In the genomic region with DNA sequence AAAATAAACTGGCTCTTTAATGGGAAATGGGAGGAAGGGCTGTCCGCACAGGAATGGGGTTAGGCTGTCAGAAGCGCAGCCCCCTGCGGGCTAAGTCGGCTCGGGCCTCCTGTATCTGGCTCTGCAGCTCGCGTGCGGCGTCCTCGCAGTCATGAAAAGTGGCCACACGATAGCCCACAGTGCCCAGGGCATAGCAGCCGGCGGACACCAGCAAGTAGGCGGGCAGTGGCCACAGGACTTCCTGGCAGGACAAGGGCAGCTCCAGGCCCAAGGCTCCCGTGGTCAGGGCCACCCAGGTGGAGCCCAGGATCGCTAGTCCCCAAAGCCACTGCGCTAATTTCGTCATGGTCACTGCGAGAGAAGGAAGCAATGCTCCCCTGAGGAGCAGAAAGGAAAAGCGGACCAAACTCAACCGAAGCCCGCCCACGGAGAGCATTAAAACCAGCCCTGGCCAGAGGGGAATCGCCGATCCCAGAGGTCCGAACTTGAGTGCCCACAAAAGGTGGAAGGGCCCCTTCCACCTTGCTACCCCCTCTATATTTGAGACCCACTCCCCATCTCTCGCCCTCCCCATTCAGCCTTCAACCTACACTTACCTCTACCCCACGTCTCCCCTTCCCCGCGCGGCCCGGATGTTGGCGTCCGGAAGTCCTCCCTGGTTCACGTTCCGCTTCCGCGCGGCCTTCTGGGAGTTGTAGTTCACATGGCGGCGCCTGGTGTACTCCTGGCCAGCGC, we compare ENCODE assay signal across 8 cellular contexts. TPM values are rescaled to one million over a fixed set of nuclear protein-coding genes. Genes with fewer than 3 reads are reported as not detected.
A peak's percentile ranks its signal among the peaks of the same experiment; 100 is the strongest.
DNase-seq lines count a peak whose midpoint lies in the region; ATAC-seq and TF ChIP-seq lines count a peak whose summit lies in the region.

Gene DPM3 (minus strand): TSS at position 637 of the 735 bp plus-strand sequence. CDS start 291 bp downstream, at position 346.

- peak within 1 kb of the TSS; percentile 92 for H3K4me3 ChIP-seq in DOHH2 (ENCODE audit: low read length)
- H3K4me3 ChIP-seq in SK-N-SH (ENCODE audit: low read depth in 2 of 2, low read length in 1 of 2) = peak within 1 kb of the TSS; percentile 79 to 93
- H3K4me3 ChIP-seq in gastroesophageal sphincter = peak within 1 kb of the TSS; percentile 60 to 84

- H3K79me1 ChIP-seq in H9 (ENCODE audit: insufficient read depth, low read depth, low read length, poor library complexity, severe bottlenecking) = no peaks in the 10 kb centered on the region

- no peaks in the 10 kb centered on the region for H3K9me3 Mint-ChIP-seq in H9
- no peaks in the 10 kb centered on the region for H3K9me3 Mint-ChIP-seq in activated naive CD4-positive, alpha-beta T cell treated with anti-CD3 and anti-CD28 coated beads for 36 hours

- H2BK15ac ChIP-seq in H9 (ENCODE audit: low read depth, low read length) = no peak within 1 kb of the TSS

- no peak within 1 kb of the TSS for H3T11ph ChIP-seq in H9 (ENCODE audit: low read length)

- peaks cover 16% of the 10 kb centered on the region in 2 experiments for H3K4me1 Mint-ChIP-seq in H9
- peaks cover 29% of the 10 kb centered on the region for H3K4me1 Mint-ChIP-seq in activated naive CD4-positive, alpha-beta T cell treated with anti-CD3 and anti-CD28 coated beads for 36 hours (ENCODE audit: low read depth)

- H3K4me3 Mint-ChIP-seq in H9 = peak within 1 kb of the TSS; percentile 96 to 100
- H3K4me3 Mint-ChIP-seq in activated naive CD4-positive, alpha-beta T cell treated with anti-CD3 and anti-CD28 coated beads for 36 hours = peak within 1 kb of the TSS; percentile 93

- no peak within 1 kb of the TSS for H3K56ac ChIP-seq in H9 (ENCODE audit: insufficient read length, low read depth, low read length)

- H3K79me2 ChIP-seq in DOHH2 (ENCODE audit: control insufficient read depth, low read length) (peaks cover 45% of the 10 kb centered on the region), H9 (ENCODE audit: insufficient read depth, low read length) (0 out of 2 replicates have a peak, but pooled peaks cover 3% of the 10 kb centered on the region), SK-N-SH (ENCODE audit: insufficient read depth) (peaks cover 42% of the 10 kb centered on the region)

- H3K27ac ChIP-seq in DOHH2 (ENCODE audit: low read depth, low read length) (peak within 1 kb of the TSS; percentile 89), H9 (ENCODE audit: insufficient read length, low read depth, low read length) (no peak within 1 kb of the TSS), SK-N-SH (ENCODE audit: low read depth in 2 of 2, low read length in 1 of 2) (peak within 1 kb of the TSS; percentile 72 to 88), gastroesophageal sphincter (peak within 1 kb of the TSS; percentile 65 to 96 (median 90))

- H3F3A ChIP-seq in DOHH2 (ENCODE audit: control insufficient read depth, insufficient read depth) = peaks cover 16% of the 10 kb centered on the region
- H3F3A ChIP-seq in SK-N-SH (replicated peaks; ENCODE audit: insufficient read depth) = peaks cover 20% of the 10 kb centered on the region

- ATAC-seq in gastroesophageal sphincter = peak; percentile 75

- intact Hi-C loops in activated naive CD4-positive, alpha-beta T cell treated with anti-CD3 and anti-CD28 coated beads for 36 hours (cut with micrococcal nuclease) = loop anchor here (1.0 to 5.0 kb wide), 4 partner anchors 33 to 533 kb away; partner anchors contain the start of genes ADAR, KRTCAP2, PMVK and TRIM46

- H4K8ac ChIP-seq in H9 (replicated peaks; ENCODE audit: insufficient read length, low read depth, low read length) = no peak within 1 kb of the TSS

- TF ChIP-seq RAD21 in SK-N-SH (IDR thresholded peaks at IDR 0.05; ENCODE audit: low read length) = no peak

- H3K9me3 ChIP-seq in DOHH2 (ENCODE audit: control insufficient read depth, insufficient read depth, low read length) (no peaks in the 10 kb centered on the region), H9 (ENCODE audit: control insufficient read depth, low read depth, low read length) (no peaks in the 10 kb centered on the region), SK-N-SH (no peaks in the 10 kb centered on the region), gastroesophageal sphincter (no peaks in the 10 kb centered on the region)

- peak within 1 kb of the TSS; percentile 84 for H3K4me2 ChIP-seq in DOHH2 (ENCODE audit: low read length)
- H3K4me2 ChIP-seq in H9 (ENCODE audit: insufficient read depth, insufficient read length, low read length) = peak within 1 kb of the TSS; percentile 90
- H3K4me2 ChIP-seq in SK-N-SH = peak within 1 kb of the TSS; percentile 95

- no peak within 1 kb of the TSS for H4K91ac ChIP-seq in H9 (ENCODE audit: insufficient read length, low read depth, low read length)

- no peak for TF ChIP-seq CTCF in DOHH2 (IDR thresholded peaks at IDR 0.05; ENCODE audit: low read depth, low read length, poor library complexity, severe bottlenecking)
- no peak for TF ChIP-seq CTCF in H9 (conservative IDR thresholded peaks at IDR 0.05)
- TF ChIP-seq CTCF in SK-N-SH (IDR thresholded peaks at IDR 0.05) = no peak
- TF ChIP-seq CTCF in gastroesophageal sphincter (IDR thresholded peaks at IDR 0.05) = no peak

- H3K4me1 ChIP-seq in DOHH2 (ENCODE audit: control insufficient read depth, low read length) (peaks cover 32% of the 10 kb centered on the region), H9 (ENCODE audit: insufficient read depth, low read length) (no peaks in the 10 kb centered on the region), SK-N-SH (ENCODE audit: control insufficient read depth in 1 of 2, insufficient read depth in 2 of 2, low read depth in 1 of 2, low read length in 1 of 2) (peaks cover 6 to 24% of the 10 kb centered on the region in 2 experiments; a peak in 3 of 4 replicates), gastroesophageal sphincter (peaks cover 0 to 50% (median 18%) of the 10 kb centered on the region in 3 donors)

- no peak within 1 kb of the TSS for H2BK12ac ChIP-seq in H9 (ENCODE audit: insufficient read length, low read depth, low read length)

- H3K14ac ChIP-seq in H9 (ENCODE audit: insufficient read depth, low read length) = no peak within 1 kb of the TSS; the same call in 1 of the 2 replicates

- H2BK20ac ChIP-seq in H9 (ENCODE audit: low read depth, low read length, poor library complexity, severe bottlenecking) = no peak within 1 kb of the TSS

- no peak within 1 kb of the TSS for H2AK5ac ChIP-seq in H9 (ENCODE audit: insufficient read length, low read length)

- H3K9me2 ChIP-seq in DOHH2 (replicated peaks; ENCODE audit: control insufficient read depth, low read length) (no peaks in the 10 kb centered on the region), SK-N-SH (no peaks in the 10 kb centered on the region)

- POLR2A ChIA-PET in SK-N-SH (lab: Yijun Ruan, JAX) = interaction anchor here (1.1 kb wide), 1 partner anchor 33 kb away, joined by 4 read pairs; the partner anchor contains the start of genes KRTCAP2 and TRIM46

- peak within 1 kb of the TSS; percentile 73 to 98 (median 94); a peak in 6 of 7 replicates for H3K27ac Mint-ChIP-seq in H9
- peak within 1 kb of the TSS; percentile 90 for H3K27ac Mint-ChIP-seq in activated naive CD4-positive, alpha-beta T cell treated with anti-CD3 and anti-CD28 coated beads for 36 hours

- no peak within 1 kb of the TSS for H3K23ac ChIP-seq in H9 (ENCODE audit: insufficient read length, low read depth, low read length)

- H4K20me1 ChIP-seq in DOHH2 (ENCODE audit: control insufficient read depth, insufficient read depth, low read depth, low read length) (no peaks in the 10 kb centered on the region), H9 (ENCODE audit: control insufficient read depth, insufficient read depth, insufficient read length) (no peaks in the 10 kb centered on the region), SK-N-SH (ENCODE audit: insufficient read depth) (no peaks in the 10 kb centered on the region)

- no peak within 1 kb of the TSS for H2BK5ac ChIP-seq in H9 (ENCODE audit: insufficient read length, low read length)

- TF ChIP-seq EP300 in SK-N-SH (IDR thresholded peaks at IDR 0.05; ENCODE audit: borderline replicate concordance in 1 of 2, low read depth in 1 of 2, low read length in 1 of 2) = no peak
- TF ChIP-seq EP300 in gastroesophageal sphincter (IDR thresholded peaks at IDR 0.05) = no peak

- peak; percentile 82 for DNase-seq in H9
- peak; percentile 74 for DNase-seq in MV-4-11 (lab: John Stamatoyannopoulos, UW)
- DNase-seq in SK-N-SH = peak; percentile 89
- DNase-seq in activated naive CD4-positive, alpha-beta T cell treated with anti-CD3 and anti-CD28 coated beads for 36 hours = peak; percentile 95
- DNase-seq in nucleus accumbens (lab: John Stamatoyannopoulos, UW) = peak in 55 of 56 donors; percentile 46 to 95 (median 83)
- peak; percentile 95 for DNase-seq in superior temporal gyrus (ENCODE audit: extremely low spot score)

- H2AFZ ChIP-seq in H9 (ENCODE audit: low read length) (peak within 1 kb of the TSS; percentile 95), SK-N-SH (ENCODE audit: low read depth) (peak within 1 kb of the TSS; percentile 99)

- H3K27me3 Mint-ChIP-seq in H9 (ENCODE audit: low read depth) = peaks cover 20% of the 10 kb centered on the region
- H3K27me3 Mint-ChIP-seq in activated naive CD4-positive, alpha-beta T cell treated with anti-CD3 and anti-CD28 coated beads for 36 hours (ENCODE audit: low read depth) = no peaks in the 10 kb centered on the region

- H3K36me3 Mint-ChIP-seq in H9 (ENCODE audit: insufficient read depth in 1 of 3, low read depth in 3 of 3) = peaks cover 14 to 17% (median 15%) of the 10 kb centered on the region in 3 experiments; a peak in 6 of 7 replicates
- peaks cover 17% of the 10 kb centered on the region for H3K36me3 Mint-ChIP-seq in activated naive CD4-positive, alpha-beta T cell treated with anti-CD3 and anti-CD28 coated beads for 36 hours (ENCODE audit: low read depth)

- TF ChIP-seq POLR2A in gastroesophageal sphincter (IDR thresholded peaks at IDR 0.05) = peak; percentile 43 to 58

- H3K27me3 ChIP-seq in DOHH2 (ENCODE audit: control insufficient read depth, low read length) (no peaks in the 10 kb centered on the region), H9 (ENCODE audit: insufficient read depth, low read length) (no peaks in the 10 kb centered on the region), SK-N-SH (ENCODE audit: insufficient read depth) (no peaks in the 10 kb centered on the region; the same call in 1 of the 2 replicates), gastroesophageal sphincter (peaks cover 15% of the 10 kb centered on the region)

- no peak within 1 kb of the TSS for H3K18ac ChIP-seq in H9 (ENCODE audit: insufficient read length, low read depth, low read length)

- H3K36me3 ChIP-seq in DOHH2 (ENCODE audit: control insufficient read depth, low read length) (peaks cover 34% of the 10 kb centered on the region), SK-N-SH (replicated peaks in 1 of 2; ENCODE audit: control insufficient read depth in 1 of 2, insufficient read depth in 2 of 2, low read length in 1 of 2) (peaks cover 11 to 12% of the 10 kb centered on the region in 2 experiments), gastroesophageal sphincter (peaks cover 0 to 13% of the 10 kb centered on the region in 2 donors)

- H3K9ac ChIP-seq in H9 (ENCODE audit: extremely low read depth, insufficient read length, low read length) = peak within 1 kb of the TSS; percentile 68
- peak within 1 kb of the TSS; percentile 72 for H3K9ac ChIP-seq in SK-N-SH

- H3K23me2 ChIP-seq in H9 (ENCODE audit: insufficient read length, low read depth, low read length, poor library complexity, severe bottlenecking) = peaks cover 19% of the 10 kb centered on the region

- WGBS in H9 (ENCODE audit: extremely low coverage, insufficient read length, low lambda C conversion rate) = no CpG with 5 or more reads among the region's 42 CpGs
- 2% methylated on average over 28 of the region's 42 CpGs for WGBS in SK-N-SH (ENCODE audit: low lambda C conversion rate)
- WGBS in gastroesophageal sphincter (ENCODE audit: low coverage in 1 of 2), 2 donors = 0 to 1% methylated on average over 6 to 16 of the region's 42 CpGs

- H2BK120ac ChIP-seq in H9 (ENCODE audit: low read depth, low read length, poor library complexity, severe bottlenecking) = no peak within 1 kb of the TSS

- no peak within 1 kb of the TSS for H3K4ac ChIP-seq in H9 (ENCODE audit: low read depth, low read length)

- no peak within 1 kb of the TSS for H4K5ac ChIP-seq in H9 (ENCODE audit: insufficient read length, low read depth, low read length)

- CTCF ChIA-PET in SK-N-SH (lab: Yijun Ruan, JAX) = interaction anchor here (1.1 to 1.5 kb wide), 5 partner anchors 27 to 55 kb away, joined by 3 to 10 read pairs (median 3); partner anchors contain the start of gene KRTCAP2
- CTCF ChIA-PET in activated naive CD4-positive, alpha-beta T cell treated with anti-CD3 and anti-CD28 coated beads for 36 hours (lab: Charles Lee) = no interaction called here

RNA-seq across cellular contexts. Expression of gene DPM3, which starts in this region (rescaled TPM):
- total RNA-seq in H9 (2021) (47.4 and 48.5 TPM in 2 replicates), gastroesophageal sphincter (100 to 1,000 TPM in 2 of 4 donors, 10 to 100 TPM in 2; 57.9 to 128 (median 87.7) TPM)
- polyA plus RNA-seq in SK-N-SH (2012; rRNA removed) = 307 and 317 TPM in 2 replicates
- 125 and 194 TPM in 2 replicates for polyA plus RNA-seq in SK-N-SH (2012; cell fraction: cytosol; rRNA removed)
- 90.2 and 194 TPM in 2 replicates for polyA plus RNA-seq in SK-N-SH (2012; cell fraction: nucleus; rRNA removed)
- 10 to 100 TPM; 31.4 to 35.5 TPM for total RNA-seq in activated naive CD4-positive, alpha-beta T cell treated with anti-CD3 and anti-CD28 coated beads for 36 hours
